ENCODE assay signal across 23 cellular contexts in the genomic region with DNA sequence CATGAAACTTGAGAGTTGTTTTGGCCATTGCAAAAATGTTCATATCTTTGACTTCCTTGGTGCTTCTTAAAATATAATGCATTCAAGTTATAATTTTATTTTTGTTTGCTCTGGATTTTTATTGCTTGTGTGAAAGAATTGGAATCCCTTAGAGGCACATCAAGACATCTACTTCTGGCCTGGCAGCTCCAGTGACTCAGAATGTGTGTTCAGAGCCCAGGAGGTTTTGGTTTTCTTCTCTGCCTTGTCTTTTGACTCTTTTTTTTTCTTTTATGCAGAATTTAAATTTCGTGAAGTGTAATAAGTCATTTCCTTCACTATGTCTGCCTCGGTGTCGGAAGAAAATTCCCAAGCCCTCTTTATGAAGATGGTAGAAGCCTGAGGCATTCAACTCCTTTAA.
A peak's percentile ranks its signal among the peaks of the same experiment; 100 is the strongest.
DNase-seq lines count a peak whose midpoint lies in the region; ATAC-seq, FAIRE-seq and TF ChIP-seq lines count a peak whose summit lies in the region.
"Had no signal": no experiment of that assay in that cellular context is flagged by ENCODE, and none has a peak within 500 bp of the region (broad histone marks: within the 10 kb centered on the region; RNA-seq: fewer than 3 reads in every experiment).

No MANE protein-coding gene starts in this region.

- no TSS peak for BruUV-seq in Calu3 (replicated peaks; lab: Mats Ljungman, UMichigan)

- no peak for ATAC-seq in A549
- ATAC-seq in effector memory CD8-positive, alpha-beta T cell (replicated peaks), result no peak
- ATAC-seq: activated CD4-positive, alpha-beta T cell treated with anti-CD3 and anti-CD28 coated beads for 36 hours; gastroesophageal sphincter had no signal

- no peaks in the 10 kb centered on the region for H3K9me3 ChIP-seq in A549
- H3K9me3 ChIP-seq: gastroesophageal sphincter, left ventricle myocardium inferior, ovary had no signal

- H3K4me1 Mint-ChIP-seq in Calu3 (ENCODE audit: low read depth, unreplicated experiment), result no peaks in the 10 kb centered on the region
- H3K4me1 Mint-ChIP-seq in effector memory CD8-positive, alpha-beta T cell (ENCODE audit: low read depth in 2 of 2), result no peaks in the 10 kb centered on the region
- H3K4me1 Mint-ChIP-seq: activated CD4-positive, alpha-beta T cell treated with anti-CD3 and anti-CD28 coated beads for 36 hours; activated naive CD4-positive, alpha-beta T cell treated with anti-CD3 and anti-CD28 coated beads, Interleukin-2, amount 10 ng/mL, durations not matched to agents 7 days and 5 days had no signal

- in situ Hi-C loops in brain microvascular endothelial cell (cut with HindIII; ENCODE audit: low pct_ligation_motif_present, low sequenced_read_pairs), result no loop called here

- no peak for TF ChIP-seq RAD21 in A549 (conservative IDR thresholded peaks at IDR 0.05 in 1 of 2, IDR thresholded peaks at IDR 0.05 in 1 of 2)

- POLR2A ChIA-PET in A549 (lab: Yijun Ruan, JAX), result no interaction called here

- H3K27me3 Mint-ChIP-seq in Calu3 (ENCODE audit: unreplicated experiment), result no peaks in the 10 kb centered on the region
- peaks cover 26 to 59% of the 10 kb centered on the region in 2 donors for H3K27me3 Mint-ChIP-seq in effector memory CD8-positive, alpha-beta T cell

- 0 out of 3 replicates have a peak overlapping the region, but pooled peaks have one; percentile 6 for H3K4me2 ChIP-seq in A549

- TF ChIP-seq CTCF in A549 (IDR thresholded peaks at IDR 0.05), result no peak; the same call in 2 of the 3 replicates
- TF ChIP-seq CTCF in brain microvascular endothelial cell (IDR thresholded peaks at IDR 0.05; ENCODE audit: low read depth, low read length, missing control alignments), result no peak
- TF ChIP-seq CTCF in Calu3 (IDR thresholded peaks at IDR 0.05; ENCODE audit: unreplicated experiment), result no peak

- no peak overlapping the region for H3K4me3 ChIP-seq in A549
- no peak overlapping the region for H3K4me3 ChIP-seq in brain microvascular endothelial cell (ENCODE audit: low read depth, low read length)
- H3K4me3 ChIP-seq: cardiac muscle cell, gastroesophageal sphincter, left ventricle myocardium inferior, ovary had no signal

- FAIRE-seq in A549 (lab: Jason Lieb, UNC), result no peak
- FAIRE-seq: small intestine had no signal

- no peak for TF ChIP-seq POLR2A in A549 (IDR thresholded peaks at IDR 0.05; ENCODE audit: low read length)

- CTCF ChIA-PET in A549 (lab: Yijun Ruan, JAX), result interaction anchor here (0.7 to 1.9 kb wide), 3 partner anchors 13 to 245 kb away, joined by 3 to 8 read pairs (median 3); no protein-coding TSS in a partner anchor
- CTCF ChIA-PET in Calu3 (lab: Charles Lee), result no interaction called here

- DNase-seq in A549 (ENCODE audit: low read depth in 1 of 2, low spot score in 1 of 2), result no peak
- DNase-seq in HT1080 (ENCODE audit: low read depth), result peak; percentile 48
- DNase-seq in brain microvascular endothelial cell, result peak; percentile 56
- DNase-seq in iris pigment epithelial cell (ENCODE audit: low read depth), result peak; percentile 59
- DNase-seq in NOMO-1 (lab: John Stamatoyannopoulos, UW; ENCODE audit: unreplicated experiment in 2 of 2), result no peak
- no peak for DNase-seq in Calu3
- DNase-seq in effector memory CD8-positive, alpha-beta T cell, result no peak
- no peak for DNase-seq in posterior cingulate gyrus
- DNase-seq: ACHN; activated CD4-positive, alpha-beta T cell treated with anti-CD3 and anti-CD28 coated beads for 36 hours; activated naive CD4-positive, alpha-beta T cell treated with anti-CD3 and anti-CD28 coated beads, Interleukin-2, amount 10 ng/mL, durations not matched to agents 7 days and 5 days; effector CD8-positive, alpha-beta T cell; GOT3; left ventricle myocardium inferior; NCI-H1417 treated with DMSO at 0.1 percent for 48 hours; NCI-H2227 treated with DMSO at 0.1 percent for 48 hours; ovary; SHP77 treated with DMSO at 0.1 percent for 48 hours; small intestine; stimulated activated naive CD4-positive, alpha-beta T cell; T-helper 9 cell had no signal

- intact Hi-C loops in Calu3 (cut with micrococcal nuclease; ENCODE audit: unreplicated experiment) (no loop called here), posterior cingulate gyrus (cut with DNase I) (no loop called here)

- H3K27me3 ChIP-seq in brain microvascular endothelial cell (replicated peaks), result no peaks in the 10 kb centered on the region
- H3K27me3 ChIP-seq: cardiac muscle cell, gastroesophageal sphincter, ovary had no signal

- no peak overlapping the region for H3K27ac Mint-ChIP-seq in Calu3 (ENCODE audit: unreplicated experiment)
- no peak overlapping the region for H3K27ac Mint-ChIP-seq in effector memory CD8-positive, alpha-beta T cell
- H3K27ac Mint-ChIP-seq: activated CD4-positive, alpha-beta T cell treated with anti-CD3 and anti-CD28 coated beads for 36 hours; activated naive CD4-positive, alpha-beta T cell treated with anti-CD3 and anti-CD28 coated beads, Interleukin-2, amount 10 ng/mL, durations not matched to agents 7 days and 5 days had no signal

- H3K36me3 Mint-ChIP-seq in Calu3 (ENCODE audit: insufficient read depth, unreplicated experiment), result no peaks in the 10 kb centered on the region
- H3K36me3 Mint-ChIP-seq in effector memory CD8-positive, alpha-beta T cell (ENCODE audit: insufficient read depth), result no peaks in the 10 kb centered on the region
- H3K36me3 Mint-ChIP-seq: activated naive CD4-positive, alpha-beta T cell treated with anti-CD3 and anti-CD28 coated beads, Interleukin-2, amount 10 ng/mL, durations not matched to agents 7 days and 5 days had no signal

- H3K36me3 ChIP-seq in brain microvascular endothelial cell (replicated peaks), result no peaks in the 10 kb centered on the region
- H3K36me3 ChIP-seq: gastroesophageal sphincter, left ventricle myocardium inferior, ovary had no signal

- TF ChIP-seq EP300 in A549 (IDR thresholded peaks at IDR 0.05), result no peak

- H3K27ac ChIP-seq in A549 (no peak overlapping the region), brain microvascular endothelial cell (peak overlapping the region; percentile 45)
- H3K27ac ChIP-seq: cardiac muscle cell, gastroesophageal sphincter, left ventricle myocardium inferior, ovary had no signal

- H3K4me1 ChIP-seq in A549, result peaks cover 30% of the 10 kb centered on the region

- H3K9me3 Mint-ChIP-seq in Calu3 (ENCODE audit: low read depth, unreplicated experiment), result no peaks in the 10 kb centered on the region
- no peaks in the 10 kb centered on the region for H3K9me3 Mint-ChIP-seq in effector memory CD8-positive, alpha-beta T cell
- H3K9me3 Mint-ChIP-seq: activated naive CD4-positive, alpha-beta T cell treated with anti-CD3 and anti-CD28 coated beads, Interleukin-2, amount 10 ng/mL, durations not matched to agents 7 days and 5 days had no signal

- H3K4me3 Mint-ChIP-seq in Calu3 (ENCODE audit: low read depth, unreplicated experiment), result no peak overlapping the region
- no peak overlapping the region for H3K4me3 Mint-ChIP-seq in effector memory CD8-positive, alpha-beta T cell
- H3K4me3 Mint-ChIP-seq: activated CD4-positive, alpha-beta T cell treated with anti-CD3 and anti-CD28 coated beads for 36 hours; activated naive CD4-positive, alpha-beta T cell treated with anti-CD3 and anti-CD28 coated beads, Interleukin-2, amount 10 ng/mL, durations not matched to agents 7 days and 5 days had no signal

- 83% methylated on average over 3 of the region's 3 CpGs for whole genome bisulfite sequencing in A549 (ENCODE audit: missing lambda C conversion rate)

TF ChIP-seq in A549, 52 proteins besides CTCF, POLR2A, EP300 and RAD21 (continues in another document):
- TF ChIP-seq RCOR1 (IDR thresholded peaks at IDR 0.05; ENCODE audit: low read depth, low read length), result no peak
- no peak for TF ChIP-seq SMC3 (IDR thresholded peaks at IDR 0.05)
- TF ChIP-seq CEBPB (IDR thresholded peaks at IDR 0.05), result no peak
- no peak for TF ChIP-seq ZFP36 (IDR thresholded peaks at IDR 0.05; ENCODE audit: borderline replicate concordance, partially characterized antibody)
- no peak for TF ChIP-seq RARB (CRISPR knock-in tag; IDR thresholded peaks at IDR 0.05)
- TF ChIP-seq, protein P1, sequence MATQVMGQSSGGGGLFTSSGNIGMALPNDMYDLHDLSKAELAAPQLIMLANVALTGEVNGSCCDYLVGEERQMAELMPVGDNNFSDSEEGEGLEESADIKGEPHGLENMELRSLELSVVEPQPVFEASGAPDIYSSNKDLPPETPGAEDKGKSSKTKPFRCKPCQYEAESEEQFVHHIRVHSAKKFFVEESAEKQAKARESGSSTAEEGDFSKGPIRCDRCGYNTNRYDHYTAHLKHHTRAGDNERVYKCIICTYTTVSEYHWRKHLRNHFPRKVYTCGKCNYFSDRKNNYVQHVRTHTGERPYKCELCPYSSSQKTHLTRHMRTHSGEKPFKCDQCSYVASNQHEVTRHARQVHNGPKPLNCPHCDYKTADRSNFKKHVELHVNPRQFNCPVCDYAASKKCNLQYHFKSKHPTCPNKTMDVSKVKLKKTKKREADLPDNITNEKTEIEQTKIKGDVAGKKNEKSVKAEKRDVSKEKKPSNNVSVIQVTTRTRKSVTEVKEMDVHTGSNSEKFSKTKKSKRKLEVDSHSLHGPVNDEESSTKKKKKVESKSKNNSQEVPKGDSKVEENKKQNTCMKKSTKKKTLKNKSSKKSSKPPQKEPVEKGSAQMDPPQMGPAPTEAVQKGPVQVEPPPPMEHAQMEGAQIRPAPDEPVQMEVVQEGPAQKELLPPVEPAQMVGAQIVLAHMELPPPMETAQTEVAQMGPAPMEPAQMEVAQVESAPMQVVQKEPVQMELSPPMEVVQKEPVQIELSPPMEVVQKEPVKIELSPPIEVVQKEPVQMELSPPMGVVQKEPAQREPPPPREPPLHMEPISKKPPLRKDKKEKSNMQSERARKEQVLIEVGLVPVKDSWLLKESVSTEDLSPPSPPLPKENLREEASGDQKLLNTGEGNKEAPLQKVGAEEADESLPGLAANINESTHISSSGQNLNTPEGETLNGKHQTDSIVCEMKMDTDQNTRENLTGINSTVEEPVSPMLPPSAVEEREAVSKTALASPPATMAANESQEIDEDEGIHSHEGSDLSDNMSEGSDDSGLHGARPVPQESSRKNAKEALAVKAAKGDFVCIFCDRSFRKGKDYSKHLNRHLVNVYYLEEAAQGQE (IDR thresholded peaks at IDR 0.05), result no peak
- TF ChIP-seq, protein P2, sequence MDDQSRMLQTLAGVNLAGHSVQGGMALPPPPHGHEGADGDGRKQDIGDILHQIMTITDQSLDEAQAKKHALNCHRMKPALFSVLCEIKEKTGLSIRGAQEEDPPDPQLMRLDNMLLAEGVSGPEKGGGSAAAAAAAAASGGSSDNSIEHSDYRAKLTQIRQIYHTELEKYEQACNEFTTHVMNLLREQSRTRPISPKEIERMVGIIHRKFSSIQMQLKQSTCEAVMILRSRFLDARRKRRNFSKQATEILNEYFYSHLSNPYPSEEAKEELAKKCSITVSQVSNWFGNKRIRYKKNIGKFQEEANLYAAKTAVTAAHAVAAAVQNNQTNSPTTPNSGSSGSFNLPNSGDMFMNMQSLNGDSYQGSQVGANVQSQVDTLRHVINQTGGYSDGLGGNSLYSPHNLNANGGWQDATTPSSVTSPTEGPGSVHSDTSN (IDR thresholded peaks at IDR 0.05), result no peak
- TF ChIP-seq POLR2AphosphoS2 (conservative IDR thresholded peaks at IDR 0.05; ENCODE audit: low read length), result no peak
- TF ChIP-seq ZC3H11A (IDR thresholded peaks at IDR 0.05), result no peak
- TF ChIP-seq RFX5 (IDR thresholded peaks at IDR 0.05), result no peak
- no peak for TF ChIP-seq HOXB5 (CRISPR knock-in tag; IDR thresholded peaks at IDR 0.05)
- no peak for TF ChIP-seq HEYL (CRISPR knock-in tag; IDR thresholded peaks at IDR 0.05)

Comparison
In these comparisons a context has a peak if more than half of its experiments do, and no peak if none do; other contexts are left out.
1. DNase-seq: peak in HT1080 (single experiment), brain microvascular endothelial cell (single experiment) and iris pigment epithelial cell (single experiment); none in A549 (0 of 2), NOMO-1 (0 of 2), Calu3 (single experiment), effector memory CD8-positive, alpha-beta T cell (0 of 3) and posterior cingulate gyrus (0 of 10).